In genomic region chr22:45553333-45554039, GRCh38 we compare ENCODE assay signal across 8 cellular contexts. TPM values are rescaled to one million over a fixed set of nuclear protein-coding genes. Genes with fewer than 3 reads are reported as not detected.
DNase-seq lines count a peak whose midpoint lies in the region; ATAC-seq and TF ChIP-seq lines count a peak whose summit lies in the region.

No MANE protein-coding gene starts in this region.

- no peak overlapping the region for H3K4me3 ChIP-seq in Panc1 (ENCODE audit: low read depth in 2 of 2, low read length in 2 of 2)
- no peak overlapping the region for H3K4me3 ChIP-seq in upper lobe of right lung

- no peak overlapping the region for H3K27ac Mint-ChIP-seq in activated naive CD4-positive, alpha-beta T cell treated with anti-CD3 and anti-CD28 coated beads, Interleukin-2, amount 50 U/mL, for 72 hours
- peak overlapping the region; percentile 97 for H3K27ac Mint-ChIP-seq in osteocyte (ENCODE audit: unreplicated experiment)

- POLR2A ChIA-PET in Panc1 (lab: Charles Lee): no interaction called here

- H3K27ac ChIP-seq in Panc1 (ENCODE audit: low read length): peak overlapping the region; percentile 54; the same call in 1 of the 2 replicates
- peak overlapping the region; percentile 80 for H3K27ac ChIP-seq in upper lobe of right lung

- H3K27me3 ChIP-seq in Panc1 (ENCODE audit: control insufficient read depth, insufficient read depth, low read length) (no peaks in the 10 kb centered on the region), upper lobe of right lung (no peaks in the 10 kb centered on the region)

- TF ChIP-seq CTCF in Panc1 (IDR thresholded peaks at IDR 0.05) (peak; percentile 92), osteocyte (IDR thresholded peaks at IDR 0.05) (peak; percentile 99), upper lobe of right lung (IDR thresholded peaks at IDR 0.05) (peak; percentile 80)

- ATAC-seq in Panc1 (peak; percentile 89), upper lobe of right lung (peak; percentile 80), HG03520 (IDR thresholded peaks at IDR 0.05; ENCODE audit: unreplicated experiment) (no peak)
- ATAC-seq in activated naive CD4-positive, alpha-beta T cell treated with anti-CD3 and anti-CD28 coated beads, Interleukin-2, amount 50 U/mL, for 72 hours: peak; percentile 50 to 63

- BruUV-seq in Panc1 (replicated peaks; lab: Mats Ljungman, UMichigan): no TSS peak

- H3K4me3 Mint-ChIP-seq in osteocyte (ENCODE audit: unreplicated experiment): peak overlapping the region; percentile 32

- DNase-seq in Caki2 (ENCODE audit: low read depth) (peak; percentile 78), KBM-7 (peak; percentile 76), Panc1 (ENCODE audit: low read depth, low spot score) (peak; percentile 61), glomerular endothelial cell (ENCODE audit: extremely low read depth, low read depth, low spot score) (peak; percentile 23), osteocyte (ENCODE audit: extremely low spot score, unreplicated experiment) (peak; percentile 96), upper lobe of right lung (peak; percentile 84)
- DNase-seq in activated naive CD4-positive, alpha-beta T cell treated with anti-CD3 and anti-CD28 coated beads, Interleukin-2, amount 50 U/mL, for 72 hours (ENCODE audit: low spot score in 2 of 2): peak in 1 of 2 donors; percentile 73

- H3K4me1 Mint-ChIP-seq in osteocyte (ENCODE audit: unreplicated experiment): peaks cover 57% of the 10 kb centered on the region

- H3K9me3 ChIP-seq in Panc1 (ENCODE audit: control insufficient read depth, insufficient read depth, low read depth, low read length): no peaks in the 10 kb centered on the region
- H3K9me3 ChIP-seq in upper lobe of right lung: no peaks in the 10 kb centered on the region

- intact Hi-C loops in Panc1 (cut with micrococcal nuclease; ENCODE audit: unreplicated experiment): loop anchor here (5.0 kb wide), 1 partner anchor 111 kb away; no protein-coding TSS in a partner anchor
- intact Hi-C loops in upper lobe of right lung (cut with DNase I): no loop called here

- CTCF ChIA-PET in Panc1 (lab: Charles Lee): interaction anchor here (1.0 kb wide), 1 partner anchor 112 kb away, joined by 3 read pairs; no protein-coding TSS in a partner anchor

- H3K36me3 ChIP-seq in Panc1 (ENCODE audit: control insufficient read depth, insufficient read depth, low read length) (no peaks in the 10 kb centered on the region), upper lobe of right lung (no peaks in the 10 kb centered on the region)

- H3K9me3 Mint-ChIP-seq in activated naive CD4-positive, alpha-beta T cell treated with anti-CD3 and anti-CD28 coated beads, Interleukin-2, amount 50 U/mL, for 72 hours: no peaks in the 10 kb centered on the region
- no peaks in the 10 kb centered on the region for H3K9me3 Mint-ChIP-seq in osteocyte (ENCODE audit: unreplicated experiment)

- H3K36me3 Mint-ChIP-seq in activated naive CD4-positive, alpha-beta T cell treated with anti-CD3 and anti-CD28 coated beads, Interleukin-2, amount 50 U/mL, for 72 hours: no peaks in the 10 kb centered on the region
- peaks cover 24% of the 10 kb centered on the region for H3K36me3 Mint-ChIP-seq in osteocyte (ENCODE audit: unreplicated experiment)

- H3K4me1 ChIP-seq in Panc1 (ENCODE audit: control insufficient read depth, insufficient read depth, low read length): peaks cover 8% of the 10 kb centered on the region
- H3K4me1 ChIP-seq in upper lobe of right lung: peaks cover 28% of the 10 kb centered on the region

- no peaks in the 10 kb centered on the region for H3K27me3 Mint-ChIP-seq in osteocyte (ENCODE audit: unreplicated experiment)

- in situ Hi-C loops in Caki2 (cut with HindIII; ENCODE audit: low pct_unique_long_range_greater_than_20kb, low sequenced_read_pairs): loop anchor here (5.0 kb wide), 1 partner anchor 86 kb away; no protein-coding TSS in a partner anchor
- in situ Hi-C loops in KBM-7 (cut with MboI; ENCODE audit: low pct_unique_long_range_greater_than_20kb, low sequenced_read_pairs): no loop called here
- in situ Hi-C loops in Panc1 (cut with HindIII; ENCODE audit: low pct_unique_long_range_greater_than_20kb, low sequenced_read_pairs): no loop called here

RNA-seq across cellular contexts. Expression of gene FBLN1, which starts 50.8 kb away (rescaled TPM):
- 67.6 and 85.4 TPM in 2 replicates for total RNA-seq in Caki2 (2014; rRNA removed; shearing (Covaris generic); ENCODE audit: low replicate concordance)
- total RNA-seq in Panc1 (2021; ENCODE audit: unreplicated experiment) (143 TPM), glomerular endothelial cell (6.6 and 7.4 TPM in 2 replicates), osteocyte (211 and 240 TPM in 2 replicates), upper lobe of right lung (272 TPM)
- 196 TPM for polyA plus RNA-seq in Panc1 (2012; ENCODE audit: insufficient read length)
- under 1 TPM; 0.39 to 0.57 TPM for total RNA-seq in activated naive CD4-positive, alpha-beta T cell treated with anti-CD3 and anti-CD28 coated beads, Interleukin-2, amount 50 U/mL, for 72 hours
